ENCODE assay signal across 8 cellular contexts in the genomic region with DNA sequence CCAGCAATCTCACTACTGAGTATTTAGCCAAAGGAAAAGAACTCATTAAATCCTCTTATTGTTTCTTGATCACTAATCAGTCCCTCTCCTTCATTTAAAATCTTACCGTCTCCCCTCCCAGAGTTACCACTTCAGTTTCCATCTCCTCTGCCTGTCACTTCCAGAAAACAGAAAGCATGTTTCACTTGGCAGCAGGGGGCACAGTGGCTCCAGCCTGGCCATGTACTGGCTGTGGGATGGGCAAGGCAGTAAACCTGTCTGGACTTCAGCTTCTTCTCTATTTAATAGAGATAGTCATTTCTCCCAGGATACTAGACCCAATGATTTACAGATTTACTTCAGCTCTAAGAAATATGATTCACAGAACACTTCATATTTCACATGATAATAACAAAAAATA.
A peak's percentile ranks its signal among the peaks of the same experiment; 100 is the strongest.
DNase-seq lines count a peak whose midpoint lies in the region; ATAC-seq and TF ChIP-seq lines count a peak whose summit lies in the region.

No MANE protein-coding gene starts in this region.

- no peaks in the 10 kb centered on the region for H3K9me3 ChIP-seq in upper lobe of left lung

- no peaks in the 10 kb centered on the region for H3K27me3 Mint-ChIP-seq in activated naive CD8-positive, alpha-beta T cell treated with anti-CD3 and anti-CD28 coated beads, Interleukin-2, amount 50 U/mL, for 24 hours

- 23 to 44% methylated on average over 1 of the region's 1 CpG for WGBS in upper lobe of left lung, 2 donors

- peaks cover 11% of the 10 kb centered on the region for H3K36me3 Mint-ChIP-seq in activated naive CD8-positive, alpha-beta T cell treated with anti-CD3 and anti-CD28 coated beads, Interleukin-2, amount 50 U/mL, for 24 hours (ENCODE audit: low read depth)

- TF ChIP-seq POLR2A in upper lobe of left lung (IDR thresholded peaks at IDR 0.05), result no peak

- TF ChIP-seq EP300 in upper lobe of left lung (IDR thresholded peaks at IDR 0.05), result no peak

- no peak overlapping the region for H3K4me3 ChIP-seq in upper lobe of left lung

- TF ChIP-seq CTCF in upper lobe of left lung (IDR thresholded peaks at IDR 0.05), result peak in 4 of 6 experiments; percentile 18 to 33 (median 25)

- H3K36me3 ChIP-seq in upper lobe of left lung, result peaks cover 0 to 13% (median 3%) of the 10 kb centered on the region in 4 donors

- peak overlapping the region; percentile 98 for H3K27ac Mint-ChIP-seq in activated naive CD8-positive, alpha-beta T cell treated with anti-CD3 and anti-CD28 coated beads, Interleukin-2, amount 50 U/mL, for 24 hours

- peaks cover 74% of the 10 kb centered on the region for H3K4me1 Mint-ChIP-seq in activated naive CD8-positive, alpha-beta T cell treated with anti-CD3 and anti-CD28 coated beads, Interleukin-2, amount 50 U/mL, for 24 hours

- H3K4me1 ChIP-seq in upper lobe of left lung, result no peaks in the 10 kb centered on the region

- H3K27ac ChIP-seq in upper lobe of left lung, result peak overlapping the region in 1 of 4 donors; percentile 43

- intact Hi-C loops in Right ventricle myocardium inferior (cut with DNase I), result loop anchor here (10.0 kb wide), 2 partner anchors 54 to 154 kb away; no protein-coding TSS in a partner anchor
- intact Hi-C loops in cardiac septum (cut with DNase I), result loop anchor here (5.0 kb wide), 1 partner anchor 216 kb away; no protein-coding TSS in a partner anchor

- ATAC-seq in Right ventricle myocardium inferior (peak; percentile 64), upper lobe of left lung (ENCODE audit: low FRiP score in 2 of 2) (no peak)
- no peak for ATAC-seq in activated naive CD8-positive, alpha-beta T cell treated with anti-CD3 and anti-CD28 coated beads, Interleukin-2, amount 50 U/mL, for 24 hours

- DNase-seq in Right ventricle myocardium inferior (ENCODE audit: missing footprints), result no peak
- no peak for DNase-seq in cardiac septum (ENCODE audit: low spot score)
- DNase-seq in NCI-H1092 (lab: John Stamatoyannopoulos, UW), result peak; percentile 23
- DNase-seq in activated naive CD8-positive, alpha-beta T cell treated with anti-CD3 and anti-CD28 coated beads, Interleukin-2, amount 50 U/mL, for 24 hours, result peak; percentile 27
- DNase-seq in islet precursor cell, result peak; percentile 75
- DNase-seq in upper lobe of left lung, result peak in 1 of 2 donors; percentile 31
- DNase-seq in KG1 (lab: John Stamatoyannopoulos, UW), result no peak
- DNase-seq in MV-4-11 (lab: John Stamatoyannopoulos, UW), result no peak

- no peaks in the 10 kb centered on the region for H3K27me3 ChIP-seq in upper lobe of left lung

- H3K9me3 Mint-ChIP-seq in activated naive CD8-positive, alpha-beta T cell treated with anti-CD3 and anti-CD28 coated beads, Interleukin-2, amount 50 U/mL, for 24 hours, result no peaks in the 10 kb centered on the region

- H3K4me3 Mint-ChIP-seq in activated naive CD8-positive, alpha-beta T cell treated with anti-CD3 and anti-CD28 coated beads, Interleukin-2, amount 50 U/mL, for 24 hours, result peak overlapping the region; percentile 19

Comparison
In these comparisons a context has a peak if more than half of its experiments do, and no peak if none do; other contexts are left out.
1. DNase-seq: peak in NCI-H1092 (single experiment), activated naive CD8-positive, alpha-beta T cell treated with anti-CD3 and anti-CD28 coated beads, Interleukin-2, amount 50 U/mL, for 24 hours (single experiment) and islet precursor cell (single experiment); none in Right ventricle myocardium inferior (single experiment), cardiac septum (single experiment), KG1 (single experiment) and MV-4-11 (single experiment).